16 cellular contexts compared by ENCODE assay signal in genomic region chr12:132305991-132306884, GRCh38. TPM values are rescaled to one million over a fixed set of nuclear protein-coding genes. Genes with fewer than 3 reads are reported as not detected.
"Had no signal": no experiment of that assay in that cellular context is flagged by ENCODE, and none has a peak within 500 bp of the region (broad histone marks: within the 10 kb centered on the region; RNA-seq: fewer than 3 reads in every experiment).

No MANE protein-coding gene starts in this region.

- H3K4me3 Mint-ChIP-seq: activated B cell treated with CpG ODN at 0.5 μM for 24 hours; activated CD4-positive, alpha-beta T cell treated with anti-CD3 and anti-CD28 coated beads, Interleukin-2, amount 10 ng/mL, durations not matched to agents 24 days and 14 days; activated naive CD4-positive, alpha-beta T cell treated with anti-CD3 and anti-CD28 coated beads, Interleukin-2, amount 10 ng/mL, durations not matched to agents 7 days and 5 days; activated T-helper 17 cell treated with anti-CD3 and anti-CD28 coated beads, Interleukin-2, amount 50 U/mL, for 72 hours; brain; type B pancreatic cell had no signal

- H3K36me3 ChIP-seq: adrenal gland, esophagus muscularis mucosa, suprapubic skin had no signal

- H3K27me3 ChIP-seq: adrenal gland had no signal

- H3K9me3 ChIP-seq: adrenal gland had no signal

- H3K27ac ChIP-seq: adrenal gland, esophagus muscularis mucosa, suprapubic skin had no signal

- H3K4me3 ChIP-seq: adrenal gland, dorsolateral prefrontal cortex, esophagus muscularis mucosa, suprapubic skin had no signal

- H3K4me1 ChIP-seq: adrenal gland, esophagus muscularis mucosa, suprapubic skin had no signal

- H3K27ac Mint-ChIP-seq: activated B cell treated with CpG ODN at 0.5 μM for 24 hours; activated CD4-positive, alpha-beta T cell treated with anti-CD3 and anti-CD28 coated beads, Interleukin-2, amount 10 ng/mL, durations not matched to agents 24 days and 14 days; activated naive CD4-positive, alpha-beta T cell treated with anti-CD3 and anti-CD28 coated beads, Interleukin-2, amount 10 ng/mL, durations not matched to agents 7 days and 5 days; activated T-helper 17 cell treated with anti-CD3 and anti-CD28 coated beads, Interleukin-2, amount 50 U/mL, for 72 hours; brain; type B pancreatic cell had no signal

- DNase-seq: activated B cell treated with CpG ODN at 0.5 μM for 24 hours; activated CD4-positive, alpha-beta T cell treated with anti-CD3 and anti-CD28 coated beads, Interleukin-2, amount 10 ng/mL, durations not matched to agents 24 days and 14 days; activated naive CD4-positive, alpha-beta T cell treated with anti-CD3 and anti-CD28 coated beads, Interleukin-2, amount 10 ng/mL, durations not matched to agents 7 days and 5 days; adrenal gland; mesenchymal stem cell; retina; small intestine; stimulated activated naive CD4-positive, alpha-beta T cell; T-helper 2 cell had no signal

- H3K36me3 Mint-ChIP-seq: type B pancreatic cell had no signal

- ATAC-seq: activated T-helper 17 cell treated with anti-CD3 and anti-CD28 coated beads, Interleukin-2, amount 50 U/mL, for 72 hours had no signal

- H3K4me1 Mint-ChIP-seq: activated B cell treated with CpG ODN at 0.5 μM for 24 hours; activated CD4-positive, alpha-beta T cell treated with anti-CD3 and anti-CD28 coated beads, Interleukin-2, amount 10 ng/mL, durations not matched to agents 24 days and 14 days; activated naive CD4-positive, alpha-beta T cell treated with anti-CD3 and anti-CD28 coated beads, Interleukin-2, amount 10 ng/mL, durations not matched to agents 7 days and 5 days; activated T-helper 17 cell treated with anti-CD3 and anti-CD28 coated beads, Interleukin-2, amount 50 U/mL, for 72 hours had no signal

- H3K27me3 Mint-ChIP-seq: activated B cell treated with CpG ODN at 0.5 μM for 24 hours; activated CD4-positive, alpha-beta T cell treated with anti-CD3 and anti-CD28 coated beads, Interleukin-2, amount 10 ng/mL, durations not matched to agents 24 days and 14 days; activated naive CD4-positive, alpha-beta T cell treated with anti-CD3 and anti-CD28 coated beads, Interleukin-2, amount 10 ng/mL, durations not matched to agents 7 days and 5 days had no signal

RNA-seq across cellular contexts. Expression of gene GALNT9, which starts 23.2 kb away (rescaled TPM):
- total RNA-seq: activated B cell treated with CpG ODN at 0.5 μM for 24 hours; activated CD4-positive, alpha-beta T cell treated with anti-CD3 and anti-CD28 coated beads, Interleukin-2, amount 10 ng/mL, durations not matched to agents 24 days and 14 days; fibroblast of villous mesenchyme; suprapubic skin had no signal
